ENCODE assay signal across 2 cellular contexts in the genomic region with DNA sequence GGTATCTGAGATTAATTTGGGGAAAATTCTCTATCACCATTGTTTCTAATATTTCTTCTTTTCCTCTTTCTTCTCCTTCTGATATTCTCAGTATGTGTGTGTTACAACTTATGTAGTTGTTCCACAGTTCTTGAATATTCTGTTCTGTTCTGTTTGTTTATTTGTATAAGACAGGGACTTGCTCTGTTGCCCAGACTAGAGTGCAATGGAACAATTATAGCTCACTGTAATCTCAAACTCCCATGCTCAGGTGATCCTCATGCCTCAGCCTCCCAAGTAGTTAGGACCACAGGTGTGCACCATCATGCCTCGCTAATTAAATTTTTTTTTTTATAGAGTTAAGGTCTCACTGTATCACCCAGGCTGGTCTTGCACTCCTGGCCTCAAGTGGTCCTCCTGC.
TF ChIP-seq lines count a peak whose summit lies in the region.

No MANE protein-coding gene starts in this region.

TF ChIP-seq in SK-N-SH, 30 proteins besides CTCF, POLR2A, EP300 and RAD21 (continued from another document):
- TF ChIP-seq IRF3 (IDR thresholded peaks at IDR 0.05; ENCODE audit: low read depth, low read length) (no peak), TEAD4 (IDR thresholded peaks at IDR 0.05; ENCODE audit: borderline replicate concordance, insufficient read depth) (no peak), JUND (IDR thresholded peaks at IDR 0.05) (no peak)

TF ChIP-seq in SK-N-SH treated with all-trans-retinoic acid at 6 μM for 48 hours, 23 proteins besides CTCF, POLR2A, EP300 and RAD21 (continued from another document):
- TF ChIP-seq, protein P1, sequence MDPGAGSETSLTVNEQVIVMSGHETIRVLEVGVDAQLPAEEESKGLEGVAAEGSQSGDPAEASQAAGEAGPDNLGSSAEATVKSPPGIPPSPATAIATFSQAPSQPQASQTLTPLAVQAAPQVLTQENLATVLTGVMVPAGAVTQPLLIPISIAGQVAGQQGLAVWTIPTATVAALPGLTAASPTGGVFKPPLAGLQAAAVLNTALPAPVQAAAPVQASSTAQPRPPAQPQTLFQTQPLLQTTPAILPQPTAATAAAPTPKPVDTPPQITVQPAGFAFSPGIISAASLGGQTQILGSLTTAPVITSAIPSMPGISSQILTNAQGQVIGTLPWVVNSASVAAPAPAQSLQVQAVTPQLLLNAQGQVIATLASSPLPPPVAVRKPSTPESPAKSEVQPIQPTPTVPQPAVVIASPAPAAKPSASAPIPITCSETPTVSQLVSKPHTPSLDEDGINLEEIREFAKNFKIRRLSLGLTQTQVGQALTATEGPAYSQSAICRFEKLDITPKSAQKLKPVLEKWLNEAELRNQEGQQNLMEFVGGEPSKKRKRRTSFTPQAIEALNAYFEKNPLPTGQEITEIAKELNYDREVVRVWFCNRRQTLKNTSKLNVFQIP (CRISPR knock-in tag; IDR thresholded peaks at IDR 0.05; ENCODE audit: borderline replicate concordance, low read depth), result no peak
- TF ChIP-seq RARB (CRISPR knock-in tag; IDR thresholded peaks at IDR 0.05) (no peak), ZNF70 (CRISPR knock-in tag; IDR thresholded peaks at IDR 0.05) (no peak), TSHZ2 (CRISPR knock-in tag; IDR thresholded peaks at IDR 0.05) (no peak), SNAI2 (CRISPR knock-in tag; IDR thresholded peaks at IDR 0.05) (no peak), CREB5 (CRISPR knock-in tag; IDR thresholded peaks at IDR 0.05; ENCODE audit: low read depth) (no peak), GLIS3 (CRISPR knock-in tag; IDR thresholded peaks at IDR 0.05) (no peak), ZFP3 (CRISPR knock-in tag; IDR thresholded peaks at IDR 0.05) (no peak), TOX (CRISPR knock-in tag; IDR thresholded peaks at IDR 0.05; ENCODE audit: borderline replicate concordance) (no peak), OSR1 (CRISPR knock-in tag; IDR thresholded peaks at IDR 0.05) (no peak)
